Comparison of ENCODE assay signal across 23 cellular contexts in genomic region chr4:33134366-33134765, GRCh38.
"Had no signal": no experiment of that assay in that cellular context is flagged by ENCODE, and none has a peak within 500 bp of the region (broad histone marks: within the 10 kb centered on the region; RNA-seq: fewer than 3 reads in every experiment).

No MANE protein-coding gene starts in this region.

- H3K27ac ChIP-seq: ascending aorta, cardiac muscle cell, Peyer's patch, SJSA1 had no signal

- H3K4me1 ChIP-seq: ascending aorta, Peyer's patch, SJSA1 had no signal

- H3K9me3 ChIP-seq: ascending aorta, Peyer's patch, SJSA1 had no signal

- H3K4me3 ChIP-seq: ascending aorta, cardiac muscle cell, K562, Peyer's patch, SJSA1 had no signal

- H3K36me3 ChIP-seq: ascending aorta, cardiac muscle cell, Peyer's patch, SJSA1 had no signal

- H3K27me3 ChIP-seq: ascending aorta, cardiac muscle cell, Peyer's patch, SJSA1 had no signal

- DNase-seq: activated CD4-positive, alpha-beta T cell treated with anti-CD3 and anti-CD28 coated beads for 48 hours; activated CD4-positive, alpha-beta T cell treated with anti-CD3 and anti-CD28 coated beads, Interleukin-2, amount 50 U/mL, for 4 hours; activated CD4-positive, CD25-positive, alpha-beta regulatory T cell treated with anti-CD3 and anti-CD28 coated beads, Interleukin-2, amount 50 U/mL, for 72 hours; activated CD8-positive, alpha-beta memory T cell treated with anti-CD3 and anti-CD28 coated beads, Interleukin-2, amount 50 U/mL, for 48 hours; activated CD8-positive, alpha-beta T cell treated with anti-CD3 and anti-CD28 coated beads, Interleukin-2, amount 10 ng/mL, durations not matched to agents 7 days and 5 days; activated naive CD4-positive, alpha-beta T cell treated with anti-CD3 and anti-CD28 coated beads, Interleukin-2, amount 50 U/mL, for 16 hours; activated T-cell treated with anti-CD3 and anti-CD28 coated beads, Interleukin-2, amount 50 U/mL, for 1 hour; amniotic stem cell; cerebellar nuclear complex; Karpas-422; NCI-H1105 treated with DMSO at 0.1 percent for 48 hours; NCI-H1930; NCI-H510A treated with DMSO at 0.1 percent for 48 hours; NCI-H748 treated with DMSO at 0.1 percent for 48 hours; NK-92 treated with Interleukin-12 subunit alpha and Interleukin-12 subunit beta, amount 100 ng/mL, for 24 hours; Peyer's patch; SHP77; T-helper 17 cell; T-helper 9 cell had no signal

- ATAC-seq: activated CD8-positive, alpha-beta T cell treated with anti-CD3 and anti-CD28 coated beads, Interleukin-2, amount 10 ng/mL, durations not matched to agents 7 days and 5 days; K562; T-helper 17 cell had no signal
